ENCODE assay signal across 2 cellular contexts in genomic region chr22:36660510-36660840, GRCh38.
TF ChIP-seq lines count a peak whose summit lies in the region.

No MANE protein-coding gene starts in this region.

TF ChIP-seq in H1, 55 proteins besides CTCF, POLR2A, EP300 and RAD21:
- TF ChIP-seq ATF3 (IDR thresholded peaks at IDR 0.05; ENCODE audit: insufficient read depth, low read depth, low read length) (no peak), RFX5 (IDR thresholded peaks at IDR 0.05; ENCODE audit: borderline replicate concordance, low read depth, low read length) (no peak), HDAC2 (IDR thresholded peaks at IDR 0.05; ENCODE audit: borderline replicate concordance in 1 of 2, low read depth in 2 of 2, low read length in 2 of 2) (no peak), SP2 (IDR thresholded peaks at IDR 0.05; ENCODE audit: low read length) (no peak), CHD7 (IDR thresholded peaks at IDR 0.05; ENCODE audit: insufficient replicate concordance, low read length) (no peak), SP4 (IDR thresholded peaks at IDR 0.05; ENCODE audit: low read length) (no peak), KDM1A (IDR thresholded peaks at IDR 0.05; ENCODE audit: borderline replicate concordance, low read length) (no peak), KDM4A (IDR thresholded peaks at IDR 0.05; ENCODE audit: low read depth, low read length, severe bottlenecking) (no peak), SAP30 (IDR thresholded peaks at IDR 0.05; ENCODE audit: insufficient read depth, insufficient replicate concordance, low read length) (no peak), CTBP2 (IDR thresholded peaks at IDR 0.05; ENCODE audit: borderline replicate concordance, insufficient read depth, insufficient read length, low read length) (no peak)

TF ChIP-seq in GM12891, 5 proteins besides CTCF, POLR2A, EP300 and RAD21:
- no peak for TF ChIP-seq TAF1 (IDR thresholded peaks at IDR 0.05; ENCODE audit: low read depth, low read length)
- no peak for TF ChIP-seq PAX5 (IDR thresholded peaks at IDR 0.05; ENCODE audit: insufficient read depth, low read length, severe bottlenecking)
- no peak for TF ChIP-seq POU2F2 (IDR thresholded peaks at IDR 0.05; ENCODE audit: low read depth, low read length)
- TF ChIP-seq SPI1 (IDR thresholded peaks at IDR 0.05; ENCODE audit: low read depth, low read length) = no peak
- TF ChIP-seq POLR2AphosphoS5 (IDR thresholded peaks at IDR 0.05; ENCODE audit: low read depth, low read length) = no peak
